16 cellular contexts compared by ENCODE assay signal in the genomic region with DNA sequence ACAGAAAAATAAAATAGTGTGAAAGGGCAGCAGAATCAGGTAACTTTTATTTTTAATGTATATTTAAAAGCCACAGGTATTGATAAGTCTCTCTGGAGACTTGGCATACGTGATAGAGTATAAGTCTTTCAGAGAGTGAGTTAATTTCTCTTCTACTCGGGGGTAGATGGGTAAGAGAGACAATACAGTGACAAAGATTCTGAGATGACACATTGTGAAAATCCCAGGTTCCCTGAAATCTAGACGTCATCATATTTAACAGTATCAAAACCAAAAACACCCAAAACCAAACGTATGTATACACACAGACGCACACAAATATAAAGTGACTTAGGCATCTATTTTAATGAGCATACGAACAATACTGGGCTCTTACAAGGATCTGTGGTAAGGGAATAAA.
"Had no signal": no experiment of that assay in that cellular context is flagged by ENCODE, and none has a peak within 500 bp of the region (broad histone marks: within the 10 kb centered on the region; RNA-seq: fewer than 3 reads in every experiment).

No MANE protein-coding gene starts in this region.

- H3K9me3 Mint-ChIP-seq: activated naive CD8-positive, alpha-beta T cell treated with anti-CD3 and anti-CD28 coated beads, Interleukin-2, amount 10 ng/mL, durations not matched to agents 7 days and 5 days had no signal

- H3K4me1 ChIP-seq: esophagus squamous epithelium, pancreas, upper lobe of right lung had no signal

- H3K27ac Mint-ChIP-seq: activated naive CD8-positive, alpha-beta T cell treated with anti-CD3 and anti-CD28 coated beads, Interleukin-2, amount 10 ng/mL, durations not matched to agents 7 days and 5 days had no signal

- H3K4me3 Mint-ChIP-seq: activated naive CD8-positive, alpha-beta T cell treated with anti-CD3 and anti-CD28 coated beads, Interleukin-2, amount 10 ng/mL, durations not matched to agents 7 days and 5 days had no signal

- H3K4me3 ChIP-seq: esophagus squamous epithelium, hepatocyte, pancreas, SK-N-MC, thoracic aorta, upper lobe of right lung had no signal

- DNase-seq: activated CD4-positive, alpha-beta T cell treated with anti-CD3 and anti-CD28 coated beads for 48 hours; activated effector memory CD4-positive, alpha-beta T cell treated with Interleukin-2 at 50 U/mL for 16 hours; activated naive CD8-positive, alpha-beta T cell treated with anti-CD3 and anti-CD28 coated beads, Interleukin-2, amount 10 ng/mL, durations not matched to agents 7 days and 5 days; anterior cingulate cortex; brain microvascular endothelial cell; cerebellar nuclear complex; effector CD8-positive, alpha-beta T cell; esophagus squamous epithelium; islet precursor cell; pancreas; upper lobe of right lung; WERI-Rb-1 had no signal

- ATAC-seq: pancreas, sciatic nerve, upper lobe of right lung had no signal

- H3K27me3 Mint-ChIP-seq: activated naive CD8-positive, alpha-beta T cell treated with anti-CD3 and anti-CD28 coated beads, Interleukin-2, amount 10 ng/mL, durations not matched to agents 7 days and 5 days had no signal

- H3K27me3 ChIP-seq: brain microvascular endothelial cell, esophagus squamous epithelium, hepatocyte, pancreas, upper lobe of right lung had no signal

- H3K27ac ChIP-seq: brain microvascular endothelial cell, esophagus squamous epithelium, hepatocyte, pancreas, SK-N-MC, thoracic aorta, upper lobe of right lung, WERI-Rb-1 had no signal

- H3K4me1 Mint-ChIP-seq: activated naive CD8-positive, alpha-beta T cell treated with anti-CD3 and anti-CD28 coated beads, Interleukin-2, amount 10 ng/mL, durations not matched to agents 7 days and 5 days had no signal

- H3K9me3 ChIP-seq: esophagus squamous epithelium, pancreas, thoracic aorta, upper lobe of right lung had no signal
